In the genomic region with DNA sequence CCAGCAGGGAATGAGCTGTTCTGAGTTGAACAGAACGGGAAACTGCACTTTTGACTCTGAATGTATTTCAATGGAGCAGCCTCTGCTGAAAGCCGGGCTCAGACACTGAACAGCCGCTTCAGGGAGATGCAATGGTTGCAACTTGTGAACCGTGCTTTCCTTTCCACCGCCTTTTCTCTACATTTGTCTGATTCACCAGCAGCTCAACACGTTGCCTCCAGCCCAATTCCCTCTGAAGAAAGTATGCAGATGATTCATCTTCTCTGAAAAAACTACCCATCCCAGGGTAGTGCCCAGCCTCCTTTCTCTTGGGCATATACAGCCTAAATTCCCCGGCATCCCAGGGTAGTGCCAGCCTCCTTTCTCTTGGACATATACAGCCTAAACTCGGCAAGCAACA, we compare ENCODE assay signal across 16 cellular contexts.
DNase-seq lines count a peak whose midpoint lies in the region; TF ChIP-seq lines count a peak whose summit lies in the region.
"Had no signal": no experiment of that assay in that cellular context is flagged by ENCODE, and none has a peak within 500 bp of the region (broad histone marks: within the 10 kb centered on the region; RNA-seq: fewer than 3 reads in every experiment).

No MANE protein-coding gene starts in this region.

- H3K4me3 ChIP-seq in adipocyte (ENCODE audit: low read length) (no peak overlapping the region), stomach smooth muscle (ENCODE audit: low read length in 2 of 2) (no peak overlapping the region), Karpas-422 (ENCODE audit: low read length) (no peak overlapping the region)
- H3K4me3 ChIP-seq: lung, SK-N-MC had no signal

- no peaks in the 10 kb centered on the region for H3K27me3 ChIP-seq in adipocyte (replicated peaks; ENCODE audit: control insufficient read depth, insufficient read depth, low read length)
- H3K27me3 ChIP-seq in stomach smooth muscle (ENCODE audit: control insufficient read depth in 1 of 2, insufficient read depth in 2 of 2, low read length in 2 of 2) = no peaks in the 10 kb centered on the region
- no peaks in the 10 kb centered on the region for H3K27me3 ChIP-seq in Karpas-422 (ENCODE audit: low read length)

- no peaks in the 10 kb centered on the region for H3K79me2 ChIP-seq in Karpas-422 (ENCODE audit: low read length)

- H3K36me3 ChIP-seq in adipocyte (ENCODE audit: control insufficient read depth, insufficient read depth, low read length, severe bottlenecking) (no peaks in the 10 kb centered on the region), stomach smooth muscle (ENCODE audit: control insufficient read depth in 2 of 2, insufficient read depth in 2 of 2, low read length in 2 of 2) (no peaks in the 10 kb centered on the region), Karpas-422 (ENCODE audit: insufficient read depth, low read length) (no peaks in the 10 kb centered on the region)

- no peak for TF ChIP-seq POLR2A in erythroblast (IDR thresholded peaks at IDR 0.05; ENCODE audit: low read length)

- H3K4me1 ChIP-seq in adipocyte (ENCODE audit: control insufficient read depth, insufficient read depth, low read length) = peaks cover 77% of the 10 kb centered on the region
- peaks cover 51% of the 10 kb centered on the region for H3K4me1 ChIP-seq in stomach smooth muscle (ENCODE audit: control insufficient read depth, insufficient read depth, low read length)
- no peaks in the 10 kb centered on the region for H3K4me1 ChIP-seq in Karpas-422 (ENCODE audit: low read length)

- peak; percentile 41 for DNase-seq in HK-2 (ENCODE audit: unreplicated experiment)
- peak; percentile 69 for DNase-seq in adipocyte (ENCODE audit: low read depth)
- DNase-seq in inferior parietal cortex (ENCODE audit: extremely low spot score) = peak; percentile 4
- DNase-seq in activated CD4-positive, alpha-beta T cell treated with anti-CD3 and anti-CD28 coated beads for 1 hour = no peak
- DNase-seq in NCI-H187 (lab: John Stamatoyannopoulos, UW) = no peak
- DNase-seq in erythroblast (lab: John Stamatoyannopoulos, UW) = no peak
- DNase-seq in Karpas-422 = no peak
- DNase-seq: activated CD4-positive, alpha-beta T cell treated with anti-CD3 and anti-CD28 coated beads, Interleukin-2, amount 50 U/mL, for 1 hour; cerebellar nuclear complex; DMS 273 treated with DMSO at 0.1 percent for 48 hours; NCI-H1105 treated with DMSO at 0.1 percent for 48 hours; NCI-H774; substantia nigra had no signal

- peak overlapping the region; percentile 89 for H3K27ac ChIP-seq in stomach smooth muscle (ENCODE audit: low read length)
- no peak overlapping the region for H3K27ac ChIP-seq in Karpas-422 (ENCODE audit: low read length)
- H3K27ac ChIP-seq: SK-N-MC had no signal

- no peaks in the 10 kb centered on the region for H3K9me2 ChIP-seq in Karpas-422 (replicated peaks; ENCODE audit: insufficient read depth, low read length)

- no peaks in the 10 kb centered on the region for H3K9me3 ChIP-seq in adipocyte (ENCODE audit: control insufficient read depth, low read length)
- H3K9me3 ChIP-seq in stomach smooth muscle (ENCODE audit: control insufficient read depth in 2 of 2, low read length in 2 of 2) = no peaks in the 10 kb centered on the region
- no peaks in the 10 kb centered on the region for H3K9me3 ChIP-seq in Karpas-422 (ENCODE audit: low read length)

- H3K9ac ChIP-seq in adipocyte (ENCODE audit: low read length) (peak overlapping the region; percentile 68), stomach smooth muscle (ENCODE audit: low read length in 2 of 2) (no peak overlapping the region), Karpas-422 (ENCODE audit: low read length) (no peak overlapping the region)

- H4K20me1 ChIP-seq in Karpas-422 (ENCODE audit: insufficient read depth, low read depth, low read length) = no peaks in the 10 kb centered on the region

- no peak overlapping the region for H2AFZ ChIP-seq in Karpas-422 (ENCODE audit: low read length)

- no peak overlapping the region for H3K4me2 ChIP-seq in Karpas-422 (ENCODE audit: low read depth, low read length, poor library complexity, severe bottlenecking)

Comparison
In these comparisons a context has a peak if more than half of its experiments do, and no peak if none do; other contexts are left out.
1. DNase-seq: peak in HK-2 (single experiment), adipocyte (single experiment) and inferior parietal cortex (single experiment); none in activated CD4-positive, alpha-beta T cell treated with anti-CD3 and anti-CD28 coated beads for 1 hour (single experiment), NCI-H187 (0 of 2), erythroblast (0 of 2) and Karpas-422 (single experiment).